8 cellular contexts compared by ENCODE assay signal in genomic region chr9:38423939-38424843, GRCh38.
A peak's percentile ranks its signal among the peaks of the same experiment; 100 is the strongest.
DNase-seq lines count a peak whose midpoint lies in the region; ATAC-seq and TF ChIP-seq lines count a peak whose summit lies in the region.

Gene IGFBPL1, minus strand, starts transcription at chr9:38424454. Its CDS starts 30 bp downstream, at chr9:38424424.

- in situ Hi-C loops in astrocyte of the cerebellum (cut with HindIII; ENCODE audit: low sequenced_read_pairs) = no loop called here

- DNase-seq in NCI-H1417 (lab: John Stamatoyannopoulos, UW) (peak; percentile 33 to 79 (median 73)), NCI-H1417 treated with DMSO at 0.1 percent for 48 hours (lab: John Stamatoyannopoulos, UW) (no peak), NCI-H1092 treated with DMSO at 0.1 percent for 48 hours (lab: John Stamatoyannopoulos, UW) (peak; percentile 88), astrocyte of the cerebellum (ENCODE audit: low read depth) (no peak), iPS-NIHi7 (ENCODE audit: extremely low spot score) (peak; percentile 89), globus pallidus (ENCODE audit: low spot score) (no peak)
- DNase-seq in stimulated activated CD8-positive, alpha-beta memory T cell treated with anti-CD3 and anti-CD28 coated beads, Interleukin-4, amount 100 ng/mL, for 48 hours = peak; percentile 23

- ATAC-seq in HG02840 (IDR thresholded peaks at IDR 0.05; ENCODE audit: low FRiP score, unreplicated experiment) = no peak

- TF ChIP-seq CTCF in astrocyte of the cerebellum (IDR thresholded peaks at IDR 0.05; ENCODE audit: low read depth, low read length, missing control alignments) = no peak

- H3K4me3 ChIP-seq in astrocyte of the cerebellum (ENCODE audit: low read depth, low read length) = peak within 1 kb of the TSS; percentile 28

Comparison
In these comparisons a context has a peak if more than half of its experiments do, and no peak if none do; other contexts are left out.
1. DNase-seq: peak in NCI-H1417 (3 of 3), NCI-H1092 treated with DMSO at 0.1 percent for 48 hours (single experiment), iPS-NIHi7 (single experiment) and stimulated activated CD8-positive, alpha-beta memory T cell treated with anti-CD3 and anti-CD28 coated beads, Interleukin-4, amount 100 ng/mL, for 48 hours (single experiment); none in NCI-H1417 treated with DMSO at 0.1 percent for 48 hours (single experiment), astrocyte of the cerebellum (single experiment) and globus pallidus (single experiment).